ENCODE assay signal across 1 cellular context in the genomic region with DNA sequence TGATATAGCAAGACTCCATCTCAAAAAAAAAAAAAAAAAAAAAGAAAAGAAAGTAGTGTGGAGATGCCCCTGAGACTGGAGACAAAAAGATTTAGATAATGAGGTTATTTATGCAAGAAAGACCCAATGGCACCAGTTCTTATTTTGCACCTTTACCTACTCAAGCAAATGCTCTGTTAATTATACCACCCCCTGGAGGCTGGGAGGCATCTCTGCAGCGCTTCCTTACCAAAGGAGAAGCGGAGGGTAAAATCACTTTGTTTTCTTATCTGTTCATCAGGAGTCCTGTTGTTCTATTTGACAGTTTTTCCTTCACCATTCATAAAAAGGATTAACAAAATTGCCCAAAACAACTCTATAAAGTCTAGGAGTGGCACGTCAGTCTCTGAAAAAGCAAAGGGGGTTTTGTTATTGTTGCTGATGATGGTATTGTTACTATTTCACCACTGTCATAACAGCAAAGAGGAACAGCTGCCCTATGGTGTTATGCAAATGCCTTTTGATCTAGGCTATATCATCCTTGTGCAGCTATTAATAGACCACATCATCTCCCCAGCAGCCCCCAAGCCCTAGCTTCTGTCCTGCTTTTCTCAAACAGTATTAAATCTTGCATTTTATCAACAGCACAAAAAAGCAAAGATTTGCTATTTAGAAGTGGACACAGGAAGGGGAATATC.
TF ChIP-seq lines count a peak whose summit lies in the region.

No MANE protein-coding gene starts in this region.

TF ChIP-seq in SK-N-SH, 30 proteins besides CTCF, POLR2A, EP300 and RAD21 (continued from another document):
- TF ChIP-seq, protein P1, sequence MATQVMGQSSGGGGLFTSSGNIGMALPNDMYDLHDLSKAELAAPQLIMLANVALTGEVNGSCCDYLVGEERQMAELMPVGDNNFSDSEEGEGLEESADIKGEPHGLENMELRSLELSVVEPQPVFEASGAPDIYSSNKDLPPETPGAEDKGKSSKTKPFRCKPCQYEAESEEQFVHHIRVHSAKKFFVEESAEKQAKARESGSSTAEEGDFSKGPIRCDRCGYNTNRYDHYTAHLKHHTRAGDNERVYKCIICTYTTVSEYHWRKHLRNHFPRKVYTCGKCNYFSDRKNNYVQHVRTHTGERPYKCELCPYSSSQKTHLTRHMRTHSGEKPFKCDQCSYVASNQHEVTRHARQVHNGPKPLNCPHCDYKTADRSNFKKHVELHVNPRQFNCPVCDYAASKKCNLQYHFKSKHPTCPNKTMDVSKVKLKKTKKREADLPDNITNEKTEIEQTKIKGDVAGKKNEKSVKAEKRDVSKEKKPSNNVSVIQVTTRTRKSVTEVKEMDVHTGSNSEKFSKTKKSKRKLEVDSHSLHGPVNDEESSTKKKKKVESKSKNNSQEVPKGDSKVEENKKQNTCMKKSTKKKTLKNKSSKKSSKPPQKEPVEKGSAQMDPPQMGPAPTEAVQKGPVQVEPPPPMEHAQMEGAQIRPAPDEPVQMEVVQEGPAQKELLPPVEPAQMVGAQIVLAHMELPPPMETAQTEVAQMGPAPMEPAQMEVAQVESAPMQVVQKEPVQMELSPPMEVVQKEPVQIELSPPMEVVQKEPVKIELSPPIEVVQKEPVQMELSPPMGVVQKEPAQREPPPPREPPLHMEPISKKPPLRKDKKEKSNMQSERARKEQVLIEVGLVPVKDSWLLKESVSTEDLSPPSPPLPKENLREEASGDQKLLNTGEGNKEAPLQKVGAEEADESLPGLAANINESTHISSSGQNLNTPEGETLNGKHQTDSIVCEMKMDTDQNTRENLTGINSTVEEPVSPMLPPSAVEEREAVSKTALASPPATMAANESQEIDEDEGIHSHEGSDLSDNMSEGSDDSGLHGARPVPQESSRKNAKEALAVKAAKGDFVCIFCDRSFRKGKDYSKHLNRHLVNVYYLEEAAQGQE (IDR thresholded peaks at IDR 0.05; ENCODE audit: low read depth, low read length), result no peak
- TF ChIP-seq NFIC (IDR thresholded peaks at IDR 0.05; ENCODE audit: borderline replicate concordance), result no peak
- TF ChIP-seq MXI1 (IDR thresholded peaks at IDR 0.05; ENCODE audit: low read depth, low read length), result no peak
- no peak for TF ChIP-seq ELF1 (IDR thresholded peaks at IDR 0.05)
- no peak for TF ChIP-seq FOXJ3 (CRISPR knock-in tag; IDR thresholded peaks at IDR 0.05)
- TF ChIP-seq TCF12 (IDR thresholded peaks at IDR 0.05), result no peak
- TF ChIP-seq MEF2A (IDR thresholded peaks at IDR 0.05; ENCODE audit: borderline replicate concordance, low read depth), result no peak
- no peak for TF ChIP-seq IRF3 (IDR thresholded peaks at IDR 0.05; ENCODE audit: low read depth, low read length)
- TF ChIP-seq RCOR1 (IDR thresholded peaks at IDR 0.05; ENCODE audit: low read length), result no peak
- TF ChIP-seq TAF1 (IDR thresholded peaks at IDR 0.05; ENCODE audit: borderline replicate concordance, low read depth, low read length), result no peak
- no peak for TF ChIP-seq SIN3A (IDR thresholded peaks at IDR 0.05; ENCODE audit: borderline replicate concordance, low read depth, low read length)
- TF ChIP-seq, protein P2, sequence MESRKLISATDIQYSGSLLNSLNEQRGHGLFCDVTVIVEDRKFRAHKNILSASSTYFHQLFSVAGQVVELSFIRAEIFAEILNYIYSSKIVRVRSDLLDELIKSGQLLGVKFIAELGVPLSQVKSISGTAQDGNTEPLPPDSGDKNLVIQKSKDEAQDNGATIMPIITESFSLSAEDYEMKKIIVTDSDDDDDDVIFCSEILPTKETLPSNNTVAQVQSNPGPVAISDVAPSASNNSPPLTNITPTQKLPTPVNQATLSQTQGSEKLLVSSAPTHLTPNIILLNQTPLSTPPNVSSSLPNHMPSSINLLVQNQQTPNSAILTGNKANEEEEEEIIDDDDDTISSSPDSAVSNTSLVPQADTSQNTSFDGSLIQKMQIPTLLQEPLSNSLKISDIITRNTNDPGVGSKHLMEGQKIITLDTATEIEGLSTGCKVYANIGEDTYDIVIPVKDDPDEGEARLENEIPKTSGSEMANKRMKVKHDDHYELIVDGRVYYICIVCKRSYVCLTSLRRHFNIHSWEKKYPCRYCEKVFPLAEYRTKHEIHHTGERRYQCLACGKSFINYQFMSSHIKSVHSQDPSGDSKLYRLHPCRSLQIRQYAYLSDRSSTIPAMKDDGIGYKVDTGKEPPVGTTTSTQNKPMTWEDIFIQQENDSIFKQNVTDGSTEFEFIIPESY (IDR thresholded peaks at IDR 0.05; ENCODE audit: borderline replicate concordance, low read depth), result no peak
- no peak for TF ChIP-seq RFX5 (IDR thresholded peaks at IDR 0.05; ENCODE audit: low read length)
- TF ChIP-seq, protein P3, sequence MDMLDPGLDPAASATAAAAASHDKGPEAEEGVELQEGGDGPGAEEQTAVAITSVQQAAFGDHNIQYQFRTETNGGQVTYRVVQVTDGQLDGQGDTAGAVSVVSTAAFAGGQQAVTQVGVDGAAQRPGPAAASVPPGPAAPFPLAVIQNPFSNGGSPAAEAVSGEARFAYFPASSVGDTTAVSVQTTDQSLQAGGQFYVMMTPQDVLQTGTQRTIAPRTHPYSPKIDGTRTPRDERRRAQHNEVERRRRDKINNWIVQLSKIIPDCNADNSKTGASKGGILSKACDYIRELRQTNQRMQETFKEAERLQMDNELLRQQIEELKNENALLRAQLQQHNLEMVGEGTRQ (IDR thresholded peaks at IDR 0.05; ENCODE audit: borderline replicate concordance, low read depth, low read length), result no peak
- TF ChIP-seq GATA2 (CRISPR knock-in tag; IDR thresholded peaks at IDR 0.05), result no peak
- TF ChIP-seq POLR2AphosphoS5 (IDR thresholded peaks at IDR 0.05; ENCODE audit: low read depth, low read length), result no peak
